ENCODE assay signal across 11 cellular contexts in genomic region chr18:49226935-49227334, GRCh38.
"Had no signal": no experiment of that assay in that cellular context is flagged by ENCODE, and none has a peak within 500 bp of the region (broad histone marks: within the 10 kb centered on the region; RNA-seq: fewer than 3 reads in every experiment).

No MANE protein-coding gene starts in this region.

- H3K4me3 ChIP-seq: prostate gland, upper lobe of right lung had no signal

- H3K27me3 ChIP-seq: upper lobe of right lung had no signal

- H3K9me3 ChIP-seq: prostate gland, upper lobe of right lung had no signal

- DNase-seq: aorta, head of caudate nucleus, right cardiac atrium, T-helper 9 cell, upper lobe of right lung had no signal

- ATAC-seq: right cardiac atrium, upper lobe of right lung had no signal

- H3K4me1 Mint-ChIP-seq: neural crest cell had no signal

- H3K36me3 ChIP-seq: prostate gland, upper lobe of right lung had no signal

- H3K27ac Mint-ChIP-seq: dendritic cell treated with granulocyte-macrophage colony-stimulating factor and Interleukin-4, amounts not matched to agents 40 ng/mL and 50 ng/mL, for 4 days; stimulated activated naive CD8-positive, alpha-beta T cell treated with anti-CD3 and anti-CD28 coated beads, Interleukin-15, amount 100 ng/mL, for 72 hours had no signal

- H3K9me3 Mint-ChIP-seq: activated naive CD8-positive, alpha-beta T cell treated with anti-CD3 and anti-CD28 coated beads, Interleukin-2, amount 50 U/mL, for 24 hours; dendritic cell treated with granulocyte-macrophage colony-stimulating factor and Interleukin-4, amounts not matched to agents 40 ng/mL and 50 ng/mL, for 4 days; immature natural killer cell; neural crest cell had no signal

- H3K4me1 ChIP-seq: prostate gland, upper lobe of right lung had no signal

- H3K27me3 Mint-ChIP-seq: activated naive CD8-positive, alpha-beta T cell treated with anti-CD3 and anti-CD28 coated beads, Interleukin-2, amount 50 U/mL, for 24 hours; stimulated activated naive CD8-positive, alpha-beta T cell treated with anti-CD3 and anti-CD28 coated beads, Interleukin-15, amount 100 ng/mL, for 72 hours had no signal

- H3K27ac ChIP-seq: prostate gland, upper lobe of right lung had no signal

- H3K4me3 Mint-ChIP-seq: activated naive CD8-positive, alpha-beta T cell treated with anti-CD3 and anti-CD28 coated beads, Interleukin-2, amount 50 U/mL, for 24 hours; dendritic cell treated with granulocyte-macrophage colony-stimulating factor and Interleukin-4, amounts not matched to agents 40 ng/mL and 50 ng/mL, for 4 days; immature natural killer cell; neural crest cell; stimulated activated naive CD8-positive, alpha-beta T cell treated with anti-CD3 and anti-CD28 coated beads, Interleukin-15, amount 100 ng/mL, for 72 hours had no signal
